In genomic region chr19:58277748-58278147, GRCh38 we compare ENCODE assay signal across 8 cellular contexts. TPM values are rescaled to one million over a fixed set of nuclear protein-coding genes. Genes with fewer than 3 reads are reported as not detected.
DNase-seq lines count a peak whose midpoint lies in the region; ATAC-seq and TF ChIP-seq lines count a peak whose summit lies in the region.

No MANE protein-coding gene starts in this region.

- peaks cover 5% of the 10 kb centered on the region; the same call in 1 of the 2 replicates for H4K20me1 ChIP-seq in DND-41 (ENCODE audit: insufficient read depth, low read length)

- H3K27ac ChIP-seq in DND-41 (ENCODE audit: low read length): peak overlapping the region; percentile 94
- peak overlapping the region; percentile 75 to 88 (median 79) for H3K27ac ChIP-seq in Peyer's patch

- TF ChIP-seq CTCF in DND-41 (IDR thresholded peaks at IDR 0.05; ENCODE audit: borderline replicate concordance, extremely low read depth, low read length, poor library complexity, severe bottlenecking): no peak
- no peak for TF ChIP-seq CTCF in Peyer's patch (IDR thresholded peaks at IDR 0.05)
- TF ChIP-seq CTCF in epithelial cell of proximal tubule (conservative IDR thresholded peaks at IDR 0.05; ENCODE audit: low read depth, low read length): no peak
- no peak for TF ChIP-seq CTCF in osteocyte (IDR thresholded peaks at IDR 0.05)

- H3K27me3 ChIP-seq in DND-41 (ENCODE audit: insufficient read depth, low read length, poor library complexity): no peaks in the 10 kb centered on the region
- H3K27me3 ChIP-seq in Peyer's patch: no peaks in the 10 kb centered on the region

- H2AFZ ChIP-seq in DND-41 (ENCODE audit: low read depth, low read length): peak overlapping the region; percentile 95

- H3K4me3 ChIP-seq in DND-41 (ENCODE audit: low read depth in 1 of 2, low read length in 2 of 2): peak overlapping the region; percentile 81 to 84; a peak in 3 of 4 replicates
- H3K4me3 ChIP-seq in Peyer's patch: peak overlapping the region; percentile 72 to 87 (median 78)
- peak overlapping the region; percentile 77 for H3K4me3 ChIP-seq in epithelial cell of proximal tubule (ENCODE audit: low read depth, low read length)

- DNase-seq in DND-41 (no peak), Peyer's patch (no peak), epithelial cell of proximal tubule (ENCODE audit: low read depth) (no peak), osteocyte (ENCODE audit: extremely low spot score, unreplicated experiment) (no peak)
- no peak for DNase-seq in stimulated activated CD4-positive, alpha-beta T cell treated with anti-CD3 and anti-CD28 coated beads, Interleukin-4, amount 100 ng/mL, for 24 hours

- H3K4me1 ChIP-seq in DND-41 (ENCODE audit: insufficient read depth, low read length): peaks cover 41% of the 10 kb centered on the region
- peaks cover 0 to 13% (median 1%) of the 10 kb centered on the region in 4 donors for H3K4me1 ChIP-seq in Peyer's patch

- peaks cover 45% of the 10 kb centered on the region for H3K36me3 ChIP-seq in DND-41 (ENCODE audit: insufficient read depth, low read length)
- peaks cover 0 to 15% (median 0%) of the 10 kb centered on the region in 3 donors for H3K36me3 ChIP-seq in Peyer's patch

- no peak for TF ChIP-seq POLR2A in Peyer's patch (IDR thresholded peaks at IDR 0.05)

- peaks cover 3% of the 10 kb centered on the region for H3K9me3 ChIP-seq in DND-41 (ENCODE audit: insufficient read depth, low read length, severe bottlenecking)
- H3K9me3 ChIP-seq in Peyer's patch: peaks cover 0 to 25% (median 0%) of the 10 kb centered on the region in 4 donors

- peak overlapping the region; percentile 89 for H3K9ac ChIP-seq in DND-41 (ENCODE audit: low read depth, low read length)

- H3K4me3 Mint-ChIP-seq in osteocyte (ENCODE audit: unreplicated experiment): peak overlapping the region; percentile 86

- peaks cover 26% of the 10 kb centered on the region for H3K4me1 Mint-ChIP-seq in osteocyte (ENCODE audit: unreplicated experiment)

- H3K27ac Mint-ChIP-seq in osteocyte (ENCODE audit: unreplicated experiment): peak overlapping the region; percentile 96

- peak overlapping the region; percentile 88 for H3K4me2 ChIP-seq in DND-41 (ENCODE audit: insufficient read depth, low read length)

- ATAC-seq in DND-41 (ENCODE audit: insufficient read depth, low read depth): no peak
- ATAC-seq in HG03565 (IDR thresholded peaks at IDR 0.05; ENCODE audit: unreplicated experiment): no peak
- ATAC-seq in HG03280 (IDR thresholded peaks at IDR 0.05; ENCODE audit: unreplicated experiment): no peak
- no peak for ATAC-seq in HG03135 (IDR thresholded peaks at IDR 0.05; ENCODE audit: unreplicated experiment)

- H3K27me3 Mint-ChIP-seq in osteocyte (ENCODE audit: unreplicated experiment): no peaks in the 10 kb centered on the region

- H3K36me3 Mint-ChIP-seq in osteocyte (ENCODE audit: unreplicated experiment): peaks cover 34% of the 10 kb centered on the region

- H3K9me3 Mint-ChIP-seq in osteocyte (ENCODE audit: unreplicated experiment): peaks cover 6% of the 10 kb centered on the region

- peaks cover 70% of the 10 kb centered on the region for H3K79me2 ChIP-seq in DND-41 (ENCODE audit: insufficient read depth, low read length)

RNA-seq across cellular contexts. Expression of gene ZNF8, which starts 1.0 kb away (rescaled TPM):
- 1 to 10 TPM; 7.0 to 8.9 (median 7.9) TPM for total RNA-seq in Peyer's patch
- total RNA-seq in epithelial cell of proximal tubule: 4.2 and 4.5 TPM in 2 replicates
- total RNA-seq in osteocyte: 10.7 and 10.9 TPM in 2 replicates

RNA-seq across cellular contexts. Expression of gene ERVK3-1, which starts 27.4 kb away (rescaled TPM):
- total RNA-seq in Peyer's patch (10 to 100 TPM; 41.3 to 54.2 (median 47.2) TPM), epithelial cell of proximal tubule (40.4 and 51.0 TPM in 2 replicates), osteocyte (28.7 and 36.2 TPM in 2 replicates)

RNA-seq across cellular contexts. Expression of gene ZNF544, which starts 49.0 kb away (rescaled TPM):
- total RNA-seq in Peyer's patch (100 to 1,000 TPM in 1 of 4 donors, 10 to 100 TPM in 3; 21.9 to 158 (median 31.4) TPM), epithelial cell of proximal tubule (54.5 and 58.9 TPM in 2 replicates), osteocyte (25.2 and 25.7 TPM in 2 replicates)

RNA-seq across cellular contexts. Expression of gene ZSCAN22, which starts 49.0 kb away (rescaled TPM):
- 1 to 10 TPM; 2.5 to 4.6 (median 4.0) TPM for total RNA-seq in Peyer's patch
- 1.3 and 1.9 TPM in 2 replicates for total RNA-seq in epithelial cell of proximal tubule
- 3.7 and 4.1 TPM in 2 replicates for total RNA-seq in osteocyte
